In the genomic region with DNA sequence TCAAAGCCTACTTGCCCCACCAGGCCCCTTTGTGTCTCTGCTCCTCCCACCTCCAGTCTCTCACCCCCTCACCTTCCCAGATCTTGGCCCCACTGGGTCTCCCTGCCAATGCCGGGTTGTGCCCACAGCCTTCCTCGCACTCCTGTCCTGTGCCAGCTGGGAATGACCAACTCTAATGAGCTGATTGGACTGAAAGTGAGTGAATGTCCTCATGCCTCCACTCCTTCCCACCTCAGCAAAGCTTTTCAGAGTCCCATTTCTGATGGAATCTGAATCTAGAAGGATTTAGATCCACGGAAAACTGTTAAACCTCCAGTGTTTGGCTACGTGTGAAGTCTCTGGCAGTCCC, we compare ENCODE assay signal across 12 cellular contexts.
DNase-seq lines count a peak whose midpoint lies in the region; ATAC-seq and TF ChIP-seq lines count a peak whose summit lies in the region.
"Had no signal": no experiment of that assay in that cellular context is flagged by ENCODE, and none has a peak within 500 bp of the region (broad histone marks: within the 10 kb centered on the region; RNA-seq: fewer than 3 reads in every experiment).

No MANE protein-coding gene starts in this region.

- H3K79me2 ChIP-seq in KMS-11 (ENCODE audit: insufficient read depth, low read depth), result no peaks in the 10 kb centered on the region

- peak overlapping the region; percentile 85 for H3K27ac Mint-ChIP-seq in stimulated activated effector memory CD8-positive, alpha-beta T cell treated with anti-CD3 and anti-CD28 coated beads, Interleukin-12 subunit alpha, Interleukin-12 subunit beta, amount 100 ng/mL, for 72 hours

- H3K9ac ChIP-seq in KMS-11, result no peak overlapping the region
- H3K9ac ChIP-seq: BLaER1 treated with 17β-estradiol and CSF1 and Interleukin-3, amounts not matched to agents 10 nM and 100 nM had no signal

- H4K20me1 ChIP-seq in KMS-11 (ENCODE audit: insufficient read depth), result no peaks in the 10 kb centered on the region
- H4K20me1 ChIP-seq: BLaER1 treated with 17β-estradiol and CSF1 and Interleukin-3, amounts not matched to agents 10 nM and 100 nM had no signal

- no peaks in the 10 kb centered on the region for H3K27me3 ChIP-seq in KMS-11 (ENCODE audit: insufficient read depth, low read depth)
- H3K27me3 ChIP-seq: BLaER1 treated with 17β-estradiol and CSF1 and Interleukin-3, amounts not matched to agents 10 nM and 100 nM; neutrophil had no signal

- no peak for TF ChIP-seq CTCF in KMS-11 (conservative IDR thresholded peaks at IDR 0.05; ENCODE audit: low read depth, low read length)

- H3K4me1 Mint-ChIP-seq in stimulated activated effector memory CD8-positive, alpha-beta T cell treated with anti-CD3 and anti-CD28 coated beads, Interleukin-12 subunit alpha, Interleukin-12 subunit beta, amount 100 ng/mL, for 72 hours, result peaks cover 13% of the 10 kb centered on the region

- no peak overlapping the region for H3K4me3 Mint-ChIP-seq in stimulated activated effector memory CD8-positive, alpha-beta T cell treated with anti-CD3 and anti-CD28 coated beads, Interleukin-12 subunit alpha, Interleukin-12 subunit beta, amount 100 ng/mL, for 72 hours

- H3K36me3 Mint-ChIP-seq in stimulated activated effector memory CD8-positive, alpha-beta T cell treated with anti-CD3 and anti-CD28 coated beads, Interleukin-12 subunit alpha, Interleukin-12 subunit beta, amount 100 ng/mL, for 72 hours, result peaks cover 6% of the 10 kb centered on the region

- H3K4me3 ChIP-seq in KMS-11 (IDR thresholded peaks at IDR 0.05; ENCODE audit: insufficient read depth, low read depth, low read length), result no peak overlapping the region
- H3K4me3 ChIP-seq: BLaER1 treated with 17β-estradiol and CSF1 and Interleukin-3, amounts not matched to agents 10 nM and 100 nM had no signal

- H3K27ac ChIP-seq in KMS-11 (no peak overlapping the region; the same call in 1 of the 2 replicates), caudate nucleus (ENCODE audit: low read depth, low read length) (peak overlapping the region; percentile 63)
- H3K27ac ChIP-seq: BLaER1 treated with 17β-estradiol and CSF1 and Interleukin-3, amounts not matched to agents 10 nM and 100 nM; neutrophil had no signal

- peak in 8 of 61 donors; percentile 8 to 80 (median 62) for DNase-seq in caudate nucleus (lab: John Stamatoyannopoulos, UW)
- peak; percentile 53 for DNase-seq in medulla oblongata (ENCODE audit: extremely low spot score)
- no peak for DNase-seq in stimulated activated effector memory CD8-positive, alpha-beta T cell treated with anti-CD3 and anti-CD28 coated beads, Interleukin-12 subunit alpha, Interleukin-12 subunit beta, amount 100 ng/mL, for 72 hours (ENCODE audit: low spot score in 2 of 2)
- DNase-seq in stimulated activated naive CD4-positive, alpha-beta T cell (lab: John Stamatoyannopoulos, UW), result no peak
- DNase-seq in NOMO-1 treated with DMSO at 0.1 percent for 48 hours (lab: John Stamatoyannopoulos, UW; ENCODE audit: unreplicated experiment), result no peak
- DNase-seq in erythroblast (lab: John Stamatoyannopoulos, UW), result no peak
- DNase-seq: activated CD4-positive, alpha-beta T cell treated with anti-CD3 and anti-CD28 coated beads for 4 hours; NCI-H510A had no signal

- H3K4me1 ChIP-seq in KMS-11 (ENCODE audit: low read depth, poor library complexity, severe bottlenecking), result peaks cover 17% of the 10 kb centered on the region

- peak overlapping the region; percentile 40; the same call in 1 of the 2 replicates for H3K4me2 ChIP-seq in KMS-11
- H3K4me2 ChIP-seq: BLaER1 treated with 17β-estradiol and CSF1 and Interleukin-3, amounts not matched to agents 10 nM and 100 nM had no signal

- peak overlapping the region; percentile 58; the same call in 1 of the 2 replicates for H2AFZ ChIP-seq in KMS-11 (ENCODE audit: low read depth)

- TF ChIP-seq POLR2A in erythroblast (IDR thresholded peaks at IDR 0.05; ENCODE audit: low read length), result no peak

- H3K36me3 ChIP-seq in KMS-11 (ENCODE audit: insufficient read depth), result no peaks in the 10 kb centered on the region
- H3K36me3 ChIP-seq: BLaER1 treated with 17β-estradiol and CSF1 and Interleukin-3, amounts not matched to agents 10 nM and 100 nM; neutrophil had no signal

- ATAC-seq in stimulated activated effector memory CD8-positive, alpha-beta T cell treated with anti-CD3 and anti-CD28 coated beads, Interleukin-12 subunit alpha, Interleukin-12 subunit beta, amount 100 ng/mL, for 72 hours, result no peak
- no peak for ATAC-seq in HG02610 (IDR thresholded peaks at IDR 0.05; ENCODE audit: unreplicated experiment)

- H3K9me3 Mint-ChIP-seq in stimulated activated effector memory CD8-positive, alpha-beta T cell treated with anti-CD3 and anti-CD28 coated beads, Interleukin-12 subunit alpha, Interleukin-12 subunit beta, amount 100 ng/mL, for 72 hours, result no peaks in the 10 kb centered on the region
